Comparison of ENCODE assay signal across 14 cellular contexts in the genomic region with DNA sequence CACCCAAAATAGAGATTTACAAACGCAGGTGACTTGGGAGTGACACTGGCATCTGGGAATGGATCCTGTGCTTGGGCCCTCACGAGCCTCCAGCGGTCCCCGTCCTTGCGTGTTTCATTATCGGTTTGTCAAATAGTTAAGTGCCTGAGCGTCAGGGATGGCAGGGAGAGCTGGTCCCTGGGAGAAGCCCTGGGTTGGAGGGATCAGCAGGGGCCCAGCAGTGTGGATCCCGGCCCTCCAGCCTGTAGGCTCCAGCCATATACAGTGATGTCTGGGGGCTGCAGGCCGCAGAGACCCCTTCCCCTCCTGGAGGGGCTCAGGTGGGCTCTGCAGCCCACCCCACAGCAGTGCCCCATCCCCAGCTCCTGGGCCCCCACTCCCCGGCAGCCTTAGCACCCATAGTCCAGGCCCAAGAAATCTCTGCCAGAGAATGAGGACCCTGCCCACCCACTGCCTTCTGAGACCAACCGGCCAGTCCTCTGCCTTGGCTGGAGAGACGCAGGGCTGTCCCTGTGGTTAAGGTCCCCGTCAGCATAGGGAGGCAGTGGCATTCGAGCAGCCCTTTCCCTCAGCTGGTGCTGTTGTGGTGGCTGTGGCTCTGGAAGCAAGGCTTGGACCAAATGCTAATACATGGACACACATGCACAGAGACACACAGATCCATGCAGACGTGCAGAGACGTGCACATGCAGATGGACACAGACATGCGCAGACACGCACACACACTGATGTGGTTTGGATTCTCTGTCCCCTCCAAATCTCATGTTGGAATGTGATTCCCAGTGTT. TPM values are rescaled to one million over a fixed set of nuclear protein-coding genes. Genes with fewer than 3 reads are reported as not detected.
DNase-seq lines count a peak whose midpoint lies in the region; ATAC-seq and TF ChIP-seq lines count a peak whose summit lies in the region.
"Had no signal": no experiment of that assay in that cellular context is flagged by ENCODE, and none has a peak within 500 bp of the region (broad histone marks: within the 10 kb centered on the region; RNA-seq: fewer than 3 reads in every experiment).

No MANE protein-coding gene starts in this region.

- peaks cover 5 to 52% (median 30%) of the 10 kb centered on the region in 6 donors for H3K4me1 ChIP-seq in spleen
- peaks cover 16% of the 10 kb centered on the region for H3K4me1 ChIP-seq in testis

- H3K27me3 Mint-ChIP-seq in activated naive CD4-positive, alpha-beta T cell treated with anti-CD3 and anti-CD28 coated beads, Interleukin-2, amount 50 U/mL, for 24 hours, result no peaks in the 10 kb centered on the region

- DNase-seq in activated naive CD4-positive, alpha-beta T cell treated with Interleukin-2 at 50 U/mL for 16 hours, result no peak
- peak; percentile 8 for DNase-seq in WERI-Rb-1
- peak; percentile 65 for DNase-seq in spleen
- DNase-seq in testis, result no peak
- no peak for DNase-seq in DMS114 treated with DMSO at 0.1 percent for 48 hours (lab: John Stamatoyannopoulos, UW; ENCODE audit: unreplicated experiment)
- DNase-seq: activated T-cell treated with anti-CD3 and anti-CD28 coated beads, Interleukin-2, amount 50 U/mL, for 4 hours; GM23248; NCI-H187 treated with DMSO at 0.1 percent for 48 hours; NCI-H526; transverse colon had no signal

- H3K4me3 ChIP-seq in WERI-Rb-1 (ENCODE audit: low read depth, low read length) (no peak overlapping the region), spleen (no peak overlapping the region), testis (no peak overlapping the region)
- H3K4me3 ChIP-seq: GM23248, transverse colon had no signal

- peaks cover 20% of the 10 kb centered on the region for H3K4me1 Mint-ChIP-seq in activated naive CD4-positive, alpha-beta T cell treated with anti-CD3 and anti-CD28 coated beads, Interleukin-2, amount 50 U/mL, for 24 hours

- H3K4me3 Mint-ChIP-seq in activated naive CD4-positive, alpha-beta T cell treated with anti-CD3 and anti-CD28 coated beads, Interleukin-2, amount 50 U/mL, for 24 hours, result no peak overlapping the region
- H3K4me3 Mint-ChIP-seq: activated T-cell treated with anti-CD3 and anti-CD28 coated beads, Interleukin-2, amount 50 U/mL, for 4 hours had no signal

- no peak for ATAC-seq in GM21381 (IDR thresholded peaks at IDR 0.05; ENCODE audit: unreplicated experiment)
- ATAC-seq: activated T-cell treated with anti-CD3 and anti-CD28 coated beads, Interleukin-2, amount 50 U/mL, for 4 hours; esophagus mucosa had no signal

- H3K9me3 ChIP-seq in WERI-Rb-1 (ENCODE audit: severe bottlenecking), result no peaks in the 10 kb centered on the region
- no peaks in the 10 kb centered on the region for H3K9me3 ChIP-seq in spleen
- H3K9me3 ChIP-seq in testis, result no peaks in the 10 kb centered on the region
- H3K9me3 ChIP-seq: transverse colon had no signal

- H3K27me3 ChIP-seq in WERI-Rb-1 (ENCODE audit: insufficient read depth, low read depth, severe bottlenecking) (no peaks in the 10 kb centered on the region), layer of hippocampus (ENCODE audit: control insufficient read depth, insufficient read depth, low read length) (no peaks in the 10 kb centered on the region), spleen (replicated peaks in 1 of 7) (no peaks in the 10 kb centered on the region), testis (no peaks in the 10 kb centered on the region)
- H3K27me3 ChIP-seq: transverse colon had no signal

- H3K9me3 Mint-ChIP-seq in activated naive CD4-positive, alpha-beta T cell treated with anti-CD3 and anti-CD28 coated beads, Interleukin-2, amount 50 U/mL, for 24 hours, result no peaks in the 10 kb centered on the region
- H3K9me3 Mint-ChIP-seq: activated T-cell treated with anti-CD3 and anti-CD28 coated beads, Interleukin-2, amount 50 U/mL, for 4 hours had no signal

- 90 to 97% (median 94%) methylated on average over 6 to 18 of the region's 18 CpGs for WGBS in spleen, 5 donors
- WGBS in testis, 2 donors, result 92 to 95% methylated on average over 12 to 18 of the region's 18 CpGs

- H3K36me3 ChIP-seq in WERI-Rb-1 (peaks cover 9% of the 10 kb centered on the region), spleen (peaks cover 0 to 2% (median 0%) of the 10 kb centered on the region in 6 donors), testis (ENCODE audit: low read depth, missing control alignments) (no peaks in the 10 kb centered on the region)
- H3K36me3 ChIP-seq: transverse colon had no signal

- no peak overlapping the region for H3K27ac ChIP-seq in WERI-Rb-1
- H3K27ac ChIP-seq in layer of hippocampus (ENCODE audit: low read depth, low read length), result peak overlapping the region; percentile 84
- H3K27ac ChIP-seq in spleen, result no peak overlapping the region
- no peak overlapping the region for H3K27ac ChIP-seq in testis
- H3K27ac ChIP-seq: GM23248, transverse colon had no signal

- TF ChIP-seq CTCF in WERI-Rb-1 (IDR thresholded peaks at IDR 0.05; ENCODE audit: low read depth, low read length) (no peak), spleen (IDR thresholded peaks at IDR 0.05 in 8 of 11, conservative IDR thresholded peaks at IDR 0.05 in 3 of 11) (no peak), testis (IDR thresholded peaks at IDR 0.05) (no peak)

- intact Hi-C loops in spleen (cut with DNase I; ENCODE audit: low total_unique reads) (no loop called here), testis (cut with DNase I; ENCODE audit: low total_unique reads) (no loop called here)

- TF ChIP-seq POLR2A in spleen (IDR thresholded peaks at IDR 0.05) (no peak), testis (IDR thresholded peaks at IDR 0.05) (no peak)

- H3K36me3 Mint-ChIP-seq in activated naive CD4-positive, alpha-beta T cell treated with anti-CD3 and anti-CD28 coated beads, Interleukin-2, amount 50 U/mL, for 24 hours, result no peaks in the 10 kb centered on the region

- H3K27ac Mint-ChIP-seq in activated naive CD4-positive, alpha-beta T cell treated with anti-CD3 and anti-CD28 coated beads, Interleukin-2, amount 50 U/mL, for 24 hours, result peak overlapping the region; percentile 35

RNA-seq across cellular contexts. Expression of a gene that starts 2.4 kb away (rescaled TPM):
- 10 to 100 TPM; 21.6 to 52.8 (median 35.0) TPM for total RNA-seq in spleen
- polyA plus RNA-seq in spleen, result 10 to 100 TPM in 2 of 3 donors, 1 to 10 TPM in 1; 7.5 to 17.6 (median 13.3) TPM
- total RNA-seq in testis, result 10 to 100 TPM; 15.7 to 17.4 TPM
- 5.5 TPM for polyA plus RNA-seq in testis (ENCODE audit: insufficient read depth, low read depth, low replicate concordance)

Comparison
In these comparisons a context has a peak if more than half of its experiments do, and no peak if none do; other contexts are left out.
1. DNase-seq: peak in WERI-Rb-1 (single experiment) and spleen (single experiment); none in activated naive CD4-positive, alpha-beta T cell treated with Interleukin-2 at 50 U/mL for 16 hours (single experiment), testis (single experiment) and DMS114 treated with DMSO at 0.1 percent for 48 hours (single experiment).